ENCODE assay signal across 18 cellular contexts in the genomic region with DNA sequence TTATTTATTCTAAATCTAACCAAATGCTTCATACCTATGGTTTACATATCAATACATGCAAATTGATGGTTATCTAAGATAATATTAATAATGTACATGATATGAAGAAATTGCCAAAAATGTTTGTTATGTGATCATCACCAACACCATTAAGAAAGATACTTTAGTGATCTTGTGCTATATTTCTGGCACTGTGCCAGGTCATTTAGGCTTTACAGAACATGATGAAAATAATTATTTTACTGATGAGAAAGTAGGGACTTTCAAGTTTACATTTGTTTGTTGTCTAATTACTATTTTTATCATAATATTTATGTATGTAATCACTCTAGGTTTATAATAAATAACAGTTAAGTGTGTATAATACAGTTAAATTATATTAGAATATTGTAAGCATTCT.
A peak's percentile ranks its signal among the peaks of the same experiment; 100 is the strongest.
DNase-seq lines count a peak whose midpoint lies in the region; TF ChIP-seq lines count a peak whose summit lies in the region.
"Had no signal": no experiment of that assay in that cellular context is flagged by ENCODE, and none has a peak within 500 bp of the region (broad histone marks: within the 10 kb centered on the region; RNA-seq: fewer than 3 reads in every experiment).

No MANE protein-coding gene starts in this region.

- H3F3A ChIP-seq in GM23248 (ENCODE audit: insufficient read depth): no peaks in the 10 kb centered on the region

- DNase-seq in GM23248: peak; percentile 7
- peak; percentile 2 for DNase-seq in HT-29 (ENCODE audit: low spot score)
- peak; percentile 12 for DNase-seq in RPMI8226
- DNase-seq in fibroblast of peridontal ligament (ENCODE audit: extremely low read depth): peak; percentile 18
- no peak for DNase-seq in NCI-H748 (lab: John Stamatoyannopoulos, UW; ENCODE audit: unreplicated experiment)
- DNase-seq in colonic mucosa: no peak
- DNase-seq in DMS79 treated with DMSO at 0.1 percent for 48 hours (lab: John Stamatoyannopoulos, UW): no peak
- no peak for DNase-seq in NCI-H2107 (lab: John Stamatoyannopoulos, UW)
- DNase-seq: ACHN; C1 segment of cervical spinal cord; CD8-positive, alpha-beta memory T cell; GF-D8; GOT3; NCI-H1694 treated with DMSO at 0.1 percent for 48 hours; NCI-H526; NK-92 treated with Interleukin-12 subunit alpha and Interleukin-12 subunit beta, amount 100 ng/mL, for 24 hours; SHP77 treated with DMSO at 0.1 percent for 48 hours; T1000 had no signal

- H3K4me1 ChIP-seq in GM23248 (ENCODE audit: insufficient read depth): peaks cover 9% of the 10 kb centered on the region; the same call in 1 of the 2 replicates
- H3K4me1 ChIP-seq in colonic mucosa: no peaks in the 10 kb centered on the region

- no peaks in the 10 kb centered on the region for H3K9me2 ChIP-seq in GM23248 (ENCODE audit: insufficient read depth)

- intact Hi-C loops in colonic mucosa (cut with DNase I): no loop called here

- H3K27me3 ChIP-seq in GM23248 (replicated peaks; ENCODE audit: insufficient read depth): no peaks in the 10 kb centered on the region
- H3K27me3 ChIP-seq in colonic mucosa: no peaks in the 10 kb centered on the region

- H3K36me3 ChIP-seq in GM23248 (ENCODE audit: low read depth) (no peaks in the 10 kb centered on the region), colonic mucosa (no peaks in the 10 kb centered on the region)

- in situ Hi-C loops in GM23248 (cut with MboI): no loop called here

- H4K20me1 ChIP-seq in GM23248 (ENCODE audit: insufficient read depth): no peaks in the 10 kb centered on the region

- H3K4me2 ChIP-seq in GM23248 (ENCODE audit: unreplicated experiment): no peak overlapping the region

- H2AFZ ChIP-seq in GM23248: no peak overlapping the region

- H3K27ac ChIP-seq in GM23248 (no peak overlapping the region), colonic mucosa (no peak overlapping the region)

- H3K9me3 ChIP-seq in GM23248 (ENCODE audit: low read depth) (no peaks in the 10 kb centered on the region), colonic mucosa (no peaks in the 10 kb centered on the region)

- no peaks in the 10 kb centered on the region for H3K79me2 ChIP-seq in GM23248 (ENCODE audit: insufficient read depth)

- H3K4me3 ChIP-seq in GM23248: no peak overlapping the region
- no peak overlapping the region for H3K4me3 ChIP-seq in colonic mucosa

- H3K9ac ChIP-seq in GM23248 (no peak overlapping the region), colonic mucosa (ENCODE audit: low read depth in 2 of 2, low read length in 2 of 2) (no peak overlapping the region)

- TF ChIP-seq CTCF in colonic mucosa (IDR thresholded peaks at IDR 0.05): no peak

Comparison
In these comparisons a context has a peak if more than half of its experiments do, and no peak if none do; other contexts are left out.
1. DNase-seq: peak in GM23248 (single experiment), HT-29 (single experiment), RPMI8226 (single experiment) and fibroblast of peridontal ligament (single experiment); none in NCI-H748 (single experiment), colonic mucosa (single experiment), DMS79 treated with DMSO at 0.1 percent for 48 hours (single experiment) and NCI-H2107 (single experiment).